Comparison of ENCODE assay signal across 9 cellular contexts in genomic region chr5:134070979-134071849, GRCh38. TPM values are rescaled to one million over a fixed set of nuclear protein-coding genes. Genes with fewer than 3 reads are reported as not detected.
DNase-seq lines count a peak whose midpoint lies in the region; ATAC-seq and TF ChIP-seq lines count a peak whose summit lies in the region.
"Had no signal": no experiment of that assay in that cellular context is flagged by ENCODE, and none has a peak within 500 bp of the region (broad histone marks: within the 10 kb centered on the region; RNA-seq: fewer than 3 reads in every experiment).

No MANE protein-coding gene starts in this region.

- peak overlapping the region; percentile 63 for H3K18ac ChIP-seq in neuronal stem cell (ENCODE audit: low read length)

- no peak overlapping the region for H3K27ac ChIP-seq in neuronal stem cell (replicated peaks; ENCODE audit: low read length)
- H3K27ac ChIP-seq: SJSA1 had no signal

- no peak overlapping the region for H3K9ac ChIP-seq in neuronal stem cell (ENCODE audit: low read depth, low read length, poor library complexity)

- H3K9me3 ChIP-seq in neuronal stem cell (replicated peaks in 1 of 2; ENCODE audit: control insufficient read depth in 2 of 2, insufficient read depth in 1 of 2, low read depth in 1 of 2, low read length in 2 of 2): no peaks in the 10 kb centered on the region
- H3K9me3 ChIP-seq: SJSA1 had no signal

- peaks cover 1 to 5% of the 10 kb centered on the region in 2 donors for H3K4me1 ChIP-seq in neuronal stem cell (ENCODE audit: control insufficient read depth in 2 of 2, insufficient read depth in 1 of 2, low read depth in 1 of 2, low read length in 2 of 2)

- H2BK12ac ChIP-seq in neuronal stem cell (ENCODE audit: low read length): no peak overlapping the region

- no peak overlapping the region for H4K8ac ChIP-seq in neuronal stem cell (ENCODE audit: low read depth, low read length)

- H3K36me3 Mint-ChIP-seq in T-cell: no peaks in the 10 kb centered on the region

- no peak overlapping the region for H4K91ac ChIP-seq in neuronal stem cell (ENCODE audit: low read depth, low read length, poor library complexity)

- H2AFZ ChIP-seq in neuronal stem cell (ENCODE audit: low read length): peak overlapping the region; percentile 80

- TF ChIP-seq CTCF in epithelial cell of proximal tubule (conservative IDR thresholded peaks at IDR 0.05; ENCODE audit: low read depth, low read length): no peak

- H3K4ac ChIP-seq in neuronal stem cell (ENCODE audit: low read length): no peak overlapping the region

- peak in 7 of 34 experiments; percentile 16 to 45 (median 21) for DNase-seq in T-cell
- DNase-seq in epithelial cell of proximal tubule (ENCODE audit: low read depth): no peak
- peak; percentile 27 for DNase-seq in neuronal stem cell (ENCODE audit: low spot score)
- DNase-seq in cerebellum (ENCODE audit: low spot score): no peak
- no peak for DNase-seq in NCI-H2029 (lab: John Stamatoyannopoulos, UW)
- no peak for DNase-seq in NCI-H187 (lab: John Stamatoyannopoulos, UW)

- no peaks in the 10 kb centered on the region for H3K36me3 ChIP-seq in neuronal stem cell (replicated peaks in 1 of 2; ENCODE audit: control insufficient read depth in 2 of 2, insufficient read depth in 2 of 2, low read length in 2 of 2)
- H3K36me3 ChIP-seq: SJSA1 had no signal

- WGBS in neuronal stem cell (ENCODE audit: extremely low coverage in 2 of 2, insufficient read length in 2 of 2, insufficient replicate concordance in 1 of 2), 2 donors: no CpG with 5 or more reads among the region's 42 CpGs

- H3K27ac Mint-ChIP-seq in T-cell: peak overlapping the region; percentile 91 to 95

- H3K14ac ChIP-seq in neuronal stem cell (ENCODE audit: low read length): no peak overlapping the region

- POLR2A ChIA-PET in T-cell (lab: Charles Lee): interaction anchor here in 1 of 2 donors (1.0 kb wide), 1 partner anchor 40 kb away, joined by 3 read pairs; no protein-coding TSS in a partner anchor

- H2BK15ac ChIP-seq in neuronal stem cell (ENCODE audit: low read length): no peak overlapping the region

- H2AK5ac ChIP-seq in neuronal stem cell (ENCODE audit: low read depth, low read length): no peak overlapping the region

- CTCF ChIA-PET in T-cell (lab: Charles Lee): interaction anchor here in 1 of 2 donors (0.9 kb wide), 1 partner anchor 29 kb away, joined by 3 read pairs; no protein-coding TSS in a partner anchor

- H3K4me3 ChIP-seq in epithelial cell of proximal tubule (ENCODE audit: low read depth, low read length): peak overlapping the region; percentile 48
- H3K4me3 ChIP-seq in neuronal stem cell (ENCODE audit: low read length in 2 of 2): no peak overlapping the region
- H3K4me3 ChIP-seq: SJSA1 had no signal

- H3K9me3 Mint-ChIP-seq in T-cell: peaks cover 0 to 5% (median 0%) of the 10 kb centered on the region in 3 donors

- peak overlapping the region; percentile 39 for H3K23ac ChIP-seq in neuronal stem cell (ENCODE audit: low read depth, low read length, poor library complexity)

- H3K4me1 Mint-ChIP-seq in T-cell: peaks cover 72 to 85% (median 73%) of the 10 kb centered on the region in 3 donors

- H3K27me3 ChIP-seq in neuronal stem cell (ENCODE audit: control insufficient read depth in 3 of 3, insufficient read depth in 3 of 3, low read depth in 1 of 3, low read length in 3 of 3): peaks cover 0 to 42% (median 17%) of the 10 kb centered on the region in 3 experiments
- H3K27me3 ChIP-seq: SJSA1 had no signal

- H3K79me1 ChIP-seq in neuronal stem cell (ENCODE audit: low read depth, low read length): no peaks in the 10 kb centered on the region

- peak overlapping the region; percentile 29 for H3K4me2 ChIP-seq in neuronal stem cell (ENCODE audit: insufficient read depth, low read length, poor library complexity, severe bottlenecking)

- H3K4me3 Mint-ChIP-seq in T-cell: peak overlapping the region; percentile 75 to 82 (median 81)

- no peaks in the 10 kb centered on the region for H3K27me3 Mint-ChIP-seq in T-cell

- peak; percentile 33 for ATAC-seq in GM18520 (IDR thresholded peaks at IDR 0.05; ENCODE audit: unreplicated experiment)
- peak; percentile 44 to 73 (median 60) for ATAC-seq in T-cell (replicated peaks in 1 of 4)
- ATAC-seq in HG02938 (IDR thresholded peaks at IDR 0.05; ENCODE audit: unreplicated experiment): no peak

- H2BK5ac ChIP-seq in neuronal stem cell (ENCODE audit: low read length): no peak overlapping the region

- no peak overlapping the region for H2BK120ac ChIP-seq in neuronal stem cell (ENCODE audit: low read depth, low read length)

RNA-seq across cellular contexts. Expression of gene TCF7, which starts 43.3 kb away (rescaled TPM):
- total RNA-seq in T-cell: 100 to 1,000 TPM; 503 to 749 (median 693) TPM
- total RNA-seq in epithelial cell of proximal tubule: 3.5 and 3.6 TPM in 2 replicates
- 4.1 TPM for polyA plus RNA-seq in neuronal stem cell (2013, experiment 1 of 2)
- 4.2 TPM for polyA plus RNA-seq in neuronal stem cell (2013, experiment 2 of 2)
- 1.5 TPM for total RNA-seq in cerebellum

Comparison
In these comparisons a context has a peak if more than half of its experiments do, and no peak if none do; other contexts are left out.
1. RNA of gene TCF7, which starts 43.3 kb away (total RNA-seq): 503 to 749 TPM in T-cell; 3.5 to 3.6 TPM in epithelial cell of proximal tubule and 1.5 TPM in cerebellum (single experiment); every median in the first group is over 100 times any median in the second.